14 cellular contexts compared by ENCODE assay signal in the genomic region with DNA sequence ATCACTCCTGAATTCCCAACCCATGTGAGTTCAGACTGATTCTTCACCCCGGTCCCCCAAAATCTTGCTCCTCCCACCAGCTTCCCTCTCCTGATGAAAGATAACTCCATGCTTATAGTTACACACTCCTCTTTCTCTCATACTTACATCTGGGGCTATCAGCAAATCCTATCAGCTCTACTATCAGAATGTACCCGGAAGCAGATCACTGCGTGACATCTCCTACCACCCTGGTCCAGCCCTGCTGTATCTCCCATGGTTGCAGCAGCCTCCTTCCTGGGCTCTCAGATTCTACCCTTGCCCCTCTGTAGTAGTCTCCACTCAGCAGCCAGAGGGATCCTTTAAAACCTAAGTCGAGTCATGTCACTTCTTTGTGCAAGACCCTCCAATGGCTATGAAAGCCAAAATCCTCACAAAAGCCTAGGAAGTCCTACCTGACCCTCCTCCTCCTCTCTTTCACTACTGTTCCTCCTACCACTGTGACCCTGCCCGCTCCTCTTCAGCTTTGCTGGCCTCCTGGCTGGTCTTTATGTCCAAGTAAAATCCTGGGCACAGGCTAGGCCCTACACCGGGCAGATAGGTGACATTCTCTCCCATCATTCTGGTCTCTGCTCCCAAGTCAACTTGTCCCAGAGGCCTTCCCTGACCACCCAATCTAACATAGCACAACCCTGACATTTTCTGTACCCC. TPM values are rescaled to one million over a fixed set of nuclear protein-coding genes. Genes with fewer than 3 reads are reported as not detected.
A peak's percentile ranks its signal among the peaks of the same experiment; 100 is the strongest.
DNase-seq lines count a peak whose midpoint lies in the region; ATAC-seq and TF ChIP-seq lines count a peak whose summit lies in the region.
"Had no signal": no experiment of that assay in that cellular context is flagged by ENCODE, and none has a peak within 500 bp of the region (broad histone marks: within the 10 kb centered on the region; RNA-seq: fewer than 3 reads in every experiment).

No MANE protein-coding gene starts in this region.

- TF ChIP-seq CTCF in HFFc6 (IDR thresholded peaks at IDR 0.05) (no peak), smooth muscle cell (IDR thresholded peaks at IDR 0.05; ENCODE audit: borderline replicate concordance, insufficient read depth, poor library complexity, severe bottlenecking) (no peak), foreskin keratinocyte (conservative IDR thresholded peaks at IDR 0.05) (no peak)

- H3K36me3 ChIP-seq in smooth muscle cell (ENCODE audit: low read depth) = no peaks in the 10 kb centered on the region
- H3K36me3 ChIP-seq: brain microvascular endothelial cell had no signal

- 88% methylated on average over 6 of the region's 6 CpGs for WGBS in smooth muscle cell (ENCODE audit: low lambda C conversion rate)

- DNase-seq in HFFc6 (no peak), smooth muscle cell (lab: John Stamatoyannopoulos, UW; ENCODE audit: unreplicated experiment) (no peak), foreskin keratinocyte (no peak), cerebellar nuclear complex (lab: John Stamatoyannopoulos, UW) (no peak)
- no peak for DNase-seq in activated T-helper 1 cell treated with anti-CD3 and anti-CD28 coated beads, Interleukin-12 subunit alpha, Interleukin-12 subunit beta, Interleukin-2, Interleukin-4 antibody, amounts not matched to agents 30 ng/mL and 10 ng/mL and 1 ng/mL, durations not matched to agents 14 hours and 24 hours and 36 hours (ENCODE audit: low spot score)
- DNase-seq: activated CD4-positive, CD25-positive, alpha-beta regulatory T cell treated with anti-CD3 and anti-CD28 coated beads, Interleukin-2, amount 50 U/mL, for 72 hours; brain microvascular endothelial cell; DND-41; HCEC 1CT; MV-4-11 had no signal

- no peaks in the 10 kb centered on the region for H4K20me1 ChIP-seq in smooth muscle cell (ENCODE audit: low read depth)

- H3K4me1 Mint-ChIP-seq in HFFc6 (ENCODE audit: low read depth) = peaks cover 68% of the 10 kb centered on the region
- H3K4me1 Mint-ChIP-seq in activated T-helper 1 cell treated with anti-CD3 and anti-CD28 coated beads, Interleukin-12 subunit alpha, Interleukin-12 subunit beta, Interleukin-2, Interleukin-4 antibody, amounts not matched to agents 30 ng/mL and 10 ng/mL and 1 ng/mL, durations not matched to agents 14 hours and 24 hours and 36 hours (ENCODE audit: low read depth) = peaks cover 67% of the 10 kb centered on the region

- peak overlapping the region; percentile 99; the same call in 1 of the 2 replicates for H3K27ac Mint-ChIP-seq in HFFc6
- H3K27ac Mint-ChIP-seq in activated T-helper 1 cell treated with anti-CD3 and anti-CD28 coated beads, Interleukin-12 subunit alpha, Interleukin-12 subunit beta, Interleukin-2, Interleukin-4 antibody, amounts not matched to agents 30 ng/mL and 10 ng/mL and 1 ng/mL, durations not matched to agents 14 hours and 24 hours and 36 hours = peak overlapping the region; percentile 10

- H3K9me3 ChIP-seq in smooth muscle cell (replicated peaks; ENCODE audit: low read depth) = no peaks in the 10 kb centered on the region

- H3K27me3 Mint-ChIP-seq in HFFc6 (ENCODE audit: insufficient read depth) = peaks cover 4% of the 10 kb centered on the region
- H3K27me3 Mint-ChIP-seq in activated T-helper 1 cell treated with anti-CD3 and anti-CD28 coated beads, Interleukin-12 subunit alpha, Interleukin-12 subunit beta, Interleukin-2, Interleukin-4 antibody, amounts not matched to agents 30 ng/mL and 10 ng/mL and 1 ng/mL, durations not matched to agents 14 hours and 24 hours and 36 hours (ENCODE audit: insufficient read depth) = peaks cover 2% of the 10 kb centered on the region

- peak overlapping the region; percentile 84 for H3K27ac ChIP-seq in layer of hippocampus (ENCODE audit: low read depth, low read length)
- H3K27ac ChIP-seq in smooth muscle cell (ENCODE audit: low read depth) = peak overlapping the region; percentile 95
- no peak overlapping the region for H3K27ac ChIP-seq in foreskin keratinocyte
- H3K27ac ChIP-seq: brain microvascular endothelial cell had no signal

- peaks cover 17% of the 10 kb centered on the region for H3K4me1 ChIP-seq in smooth muscle cell (ENCODE audit: low read depth)
- peaks cover 26% of the 10 kb centered on the region for H3K4me1 ChIP-seq in foreskin keratinocyte

- H3K27me3 ChIP-seq in layer of hippocampus (ENCODE audit: control insufficient read depth, insufficient read depth, low read length) (no peaks in the 10 kb centered on the region), smooth muscle cell (ENCODE audit: low read depth) (no peaks in the 10 kb centered on the region), foreskin keratinocyte (no peaks in the 10 kb centered on the region)
- H3K27me3 ChIP-seq: brain microvascular endothelial cell had no signal

- H3K4me2 ChIP-seq in smooth muscle cell = no peak overlapping the region

- H3K4me3 ChIP-seq in smooth muscle cell = no peak overlapping the region

- H3K9me3 Mint-ChIP-seq in HFFc6 = no peaks in the 10 kb centered on the region
- H3K9me3 Mint-ChIP-seq in activated T-helper 1 cell treated with anti-CD3 and anti-CD28 coated beads, Interleukin-12 subunit alpha, Interleukin-12 subunit beta, Interleukin-2, Interleukin-4 antibody, amounts not matched to agents 30 ng/mL and 10 ng/mL and 1 ng/mL, durations not matched to agents 14 hours and 24 hours and 36 hours = peaks cover 3% of the 10 kb centered on the region

- no peak overlapping the region for H2AFZ ChIP-seq in smooth muscle cell (ENCODE audit: low read depth)

- H3K36me3 Mint-ChIP-seq in HFFc6 (ENCODE audit: low read depth) = no peaks in the 10 kb centered on the region
- peaks cover 4% of the 10 kb centered on the region for H3K36me3 Mint-ChIP-seq in activated T-helper 1 cell treated with anti-CD3 and anti-CD28 coated beads, Interleukin-12 subunit alpha, Interleukin-12 subunit beta, Interleukin-2, Interleukin-4 antibody, amounts not matched to agents 30 ng/mL and 10 ng/mL and 1 ng/mL, durations not matched to agents 14 hours and 24 hours and 36 hours (ENCODE audit: low read depth)

- H3F3A ChIP-seq in smooth muscle cell (ENCODE audit: low read depth) = peaks cover 22% of the 10 kb centered on the region

- no peaks in the 10 kb centered on the region for H3K79me2 ChIP-seq in smooth muscle cell (ENCODE audit: low read depth)

- H3K9ac ChIP-seq in smooth muscle cell (ENCODE audit: low read depth) = no peak overlapping the region

- ATAC-seq in GM21529 (IDR thresholded peaks at IDR 0.05; ENCODE audit: unreplicated experiment) (no peak), foreskin keratinocyte (no peak), HG03457 (IDR thresholded peaks at IDR 0.05; ENCODE audit: unreplicated experiment) (no peak)

- H3K4me3 Mint-ChIP-seq in HFFc6 = no peak overlapping the region
- H3K4me3 Mint-ChIP-seq in activated T-helper 1 cell treated with anti-CD3 and anti-CD28 coated beads, Interleukin-12 subunit alpha, Interleukin-12 subunit beta, Interleukin-2, Interleukin-4 antibody, amounts not matched to agents 30 ng/mL and 10 ng/mL and 1 ng/mL, durations not matched to agents 14 hours and 24 hours and 36 hours = no peak overlapping the region

- intact Hi-C loops in activated T-helper 1 cell treated with anti-CD3 and anti-CD28 coated beads, Interleukin-12 subunit alpha, Interleukin-12 subunit beta, Interleukin-2, Interleukin-4 antibody, amounts not matched to agents 30 ng/mL and 10 ng/mL and 1 ng/mL, durations not matched to agents 14 hours and 24 hours and 36 hours (cut with micrococcal nuclease) = no loop called here

RNA-seq across cellular contexts. Expression of a gene that starts 16.2 kb away (rescaled TPM):
- total RNA-seq in HFFc6 (2021; fragmentation: NEBNext Ultra II Directional; extraction: Animal tissue kit (Norgen Biotek cat#: 25700)) = not detected
- 2.4 and 3.0 TPM in 2 replicates for total RNA-seq in activated T-helper 1 cell treated with anti-CD3 and anti-CD28 coated beads, Interleukin-12 subunit alpha, Interleukin-12 subunit beta, Interleukin-2, Interleukin-4 antibody, amounts not matched to agents 30 ng/mL and 10 ng/mL and 1 ng/mL, durations not matched to agents 14 hours and 24 hours and 36 hours
- 0.13 and 0.31 TPM in 2 replicates for total RNA-seq in smooth muscle cell
- 0.60 and 0.75 TPM in 2 replicates for polyA plus RNA-seq in smooth muscle cell
- not detected in 2 replicates for total RNA-seq in foreskin keratinocyte
- not detected in 2 replicates for polyA plus RNA-seq in foreskin keratinocyte
- total RNA-seq: fibroblast of villous mesenchyme had no signal

RNA-seq across cellular contexts. Expression of a gene that starts 22.8 kb away (rescaled TPM):
- 10 to 100 TPM; 10.5 to 18.2 (median 12.5) TPM for total RNA-seq in HFFc6 (2021; fragmentation: NEBNext Ultra II Directional; extraction: Animal tissue kit (Norgen Biotek cat#: 25700))
- 33.4 and 34.3 TPM in 2 replicates for total RNA-seq in activated T-helper 1 cell treated with anti-CD3 and anti-CD28 coated beads, Interleukin-12 subunit alpha, Interleukin-12 subunit beta, Interleukin-2, Interleukin-4 antibody, amounts not matched to agents 30 ng/mL and 10 ng/mL and 1 ng/mL, durations not matched to agents 14 hours and 24 hours and 36 hours
- total RNA-seq in smooth muscle cell (124 and 159 TPM in 2 replicates), foreskin keratinocyte (9.6 and 16.1 TPM in 2 replicates)
- polyA plus RNA-seq in smooth muscle cell (198 and 252 TPM in 2 replicates), foreskin keratinocyte (6.4 and 10.2 TPM in 2 replicates)
